Comparison of ENCODE assay signal across 31 cellular contexts in the genomic region with DNA sequence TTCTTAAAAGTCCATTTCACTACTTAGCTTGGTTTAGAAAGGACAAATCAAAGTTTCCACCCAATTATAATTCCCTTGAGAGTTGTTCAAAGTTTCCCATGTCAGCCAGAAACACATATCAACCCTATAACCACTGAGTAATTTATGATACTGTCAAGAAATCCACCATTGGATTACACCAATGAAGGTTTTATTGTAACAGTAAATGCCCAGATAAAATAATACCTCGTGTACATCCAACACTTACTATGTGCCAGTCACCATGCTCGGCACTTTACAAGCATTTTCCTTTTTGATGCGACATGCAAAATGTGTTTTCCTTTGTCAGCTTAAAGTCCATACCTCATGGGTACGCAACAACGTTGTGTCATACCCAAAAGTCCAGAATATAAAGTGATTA.
"Had no signal": no experiment of that assay in that cellular context is flagged by ENCODE, and none has a peak within 500 bp of the region (broad histone marks: within the 10 kb centered on the region; RNA-seq: fewer than 3 reads in every experiment).

No MANE protein-coding gene starts in this region.

- H3K36me3 ChIP-seq: ascending aorta, breast epithelium, esophagus squamous epithelium, gastroesophageal sphincter, heart right ventricle had no signal

- H3K9me3 ChIP-seq: ascending aorta, breast epithelium, esophagus squamous epithelium, gastroesophageal sphincter, heart right ventricle had no signal

- H3K27me3 ChIP-seq: ascending aorta, esophagus squamous epithelium, gastroesophageal sphincter, heart right ventricle had no signal

- H3K9me3 Mint-ChIP-seq: activated CD4-positive, alpha-beta memory T cell treated with anti-CD3 and anti-CD28 coated beads for 36 hours; activated CD4-positive, alpha-beta T cell treated with anti-CD3 and anti-CD28 coated beads, Interleukin-2, amount 10 ng/mL, durations not matched to agents 24 days and 14 days; activated naive CD4-positive, alpha-beta T cell treated with anti-CD3 and anti-CD28 coated beads for 36 hours; activated T-helper 1 cell treated with anti-CD3 and anti-CD28 coated beads, Interleukin-12 subunit alpha, Interleukin-12 subunit beta, Interleukin-2, Interleukin-4 antibody, amounts not matched to agents 30 ng/mL and 10 ng/mL and 1 ng/mL, durations not matched to agents 14 hours and 24 hours and 36 hours; T-helper 1 cell treated with Interleukin-12 subunit alpha and Interleukin-12 subunit beta and Interleukin-4 antibody, amounts not matched to agents 30 μg/mL and 1 μg/mL, for 36 hours had no signal

- H3K4me1 Mint-ChIP-seq: activated CD4-positive, alpha-beta T cell treated with anti-CD3 and anti-CD28 coated beads for 36 hours; activated CD4-positive, alpha-beta T cell treated with anti-CD3 and anti-CD28 coated beads, Interleukin-2, amount 10 ng/mL, durations not matched to agents 24 days and 14 days; activated CD8-positive, alpha-beta memory T cell treated with anti-CD3 and anti-CD28 coated beads, Interleukin-2, amount 10 ng/mL, durations not matched to agents 7 days and 5 days; activated naive CD8-positive, alpha-beta T cell treated with anti-CD3 and anti-CD28 coated beads, Interleukin-2, amount 10 ng/mL, durations not matched to agents 7 days and 5 days; central memory CD8-positive, alpha-beta T cell; T-cell had no signal

- H3K4me1 ChIP-seq: ascending aorta, breast epithelium, esophagus squamous epithelium had no signal

- H3K27ac ChIP-seq: ascending aorta, breast epithelium, coronary artery, dorsolateral prefrontal cortex, esophagus squamous epithelium, gastroesophageal sphincter had no signal

- H3K27ac Mint-ChIP-seq: activated CD4-positive, alpha-beta memory T cell treated with anti-CD3 and anti-CD28 coated beads for 36 hours; activated CD4-positive, alpha-beta T cell treated with anti-CD3 and anti-CD28 coated beads for 36 hours; activated CD4-positive, alpha-beta T cell treated with anti-CD3 and anti-CD28 coated beads, Interleukin-2, amount 10 ng/mL, durations not matched to agents 24 days and 14 days; activated CD8-positive, alpha-beta memory T cell treated with anti-CD3 and anti-CD28 coated beads, Interleukin-2, amount 10 ng/mL, durations not matched to agents 7 days and 5 days; activated CD8-positive, alpha-beta T cell treated with anti-CD3 and anti-CD28 coated beads, Interleukin-2, amount 10 ng/mL, durations not matched to agents 7 days and 5 days; activated naive CD4-positive, alpha-beta T cell treated with anti-CD3 and anti-CD28 coated beads for 36 hours; activated naive CD4-positive, alpha-beta T cell treated with anti-CD3 and anti-CD28 coated beads, Interleukin-2, amount 50 U/mL, for 72 hours; activated naive CD8-positive, alpha-beta T cell treated with anti-CD3 and anti-CD28 coated beads, Interleukin-2, amount 10 ng/mL, durations not matched to agents 7 days and 5 days; activated T-helper 1 cell treated with anti-CD3 and anti-CD28 coated beads, Interleukin-12 subunit alpha, Interleukin-12 subunit beta, Interleukin-2, Interleukin-4 antibody, amounts not matched to agents 30 ng/mL and 10 ng/mL and 1 ng/mL, durations not matched to agents 14 hours and 24 hours and 36 hours; activated T-helper 2 cell treated with anti-CD3 and anti-CD28 coated beads, Interferon-gamma antibody, Interleukin-2, Interleukin-4, amounts not matched to agents 10 μg/mL and 5 μg/mL and 100 μg/mL, durations not matched to agents 14 hours and 24 hours and 36 hours; dendritic cell treated with granulocyte-macrophage colony-stimulating factor and Interleukin-4, amounts not matched to agents 40 ng/mL and 50 ng/mL, for 4 days; effector memory CD8-positive, alpha-beta T cell; T-cell; T-helper 1 cell treated with Interleukin-12 subunit alpha and Interleukin-12 subunit beta and Interleukin-4 antibody, amounts not matched to agents 30 μg/mL and 1 μg/mL, for 36 hours had no signal

- H3K4me3 ChIP-seq: ascending aorta, breast epithelium, coronary artery, dorsolateral prefrontal cortex, esophagus squamous epithelium, gastroesophageal sphincter, heart right ventricle had no signal

- H3K36me3 Mint-ChIP-seq: activated CD4-positive, alpha-beta memory T cell treated with anti-CD3 and anti-CD28 coated beads for 36 hours; activated CD8-positive, alpha-beta memory T cell treated with anti-CD3 and anti-CD28 coated beads, Interleukin-2, amount 10 ng/mL, durations not matched to agents 7 days and 5 days; activated naive CD4-positive, alpha-beta T cell treated with anti-CD3 and anti-CD28 coated beads, Interleukin-2, amount 50 U/mL, for 72 hours; activated naive CD8-positive, alpha-beta T cell treated with anti-CD3 and anti-CD28 coated beads, Interleukin-2, amount 10 ng/mL, durations not matched to agents 7 days and 5 days; T-cell had no signal

- DNase-seq: activated CD4-positive, alpha-beta memory T cell treated with anti-CD3 and anti-CD28 coated beads for 36 hours; activated CD4-positive, alpha-beta T cell treated with anti-CD3 and anti-CD28 coated beads for 36 hours; activated CD4-positive, alpha-beta T cell treated with anti-CD3 and anti-CD28 coated beads, Interleukin-2, amount 10 ng/mL, durations not matched to agents 24 days and 14 days; activated CD4-positive, CD25-positive, alpha-beta regulatory T cell; activated CD4-positive, CD25-positive, alpha-beta regulatory T cell treated with anti-CD3 and anti-CD28 coated beads, Interleukin-2, amount 50 U/mL, for 72 hours; activated CD8-positive, alpha-beta memory T cell treated with anti-CD3 and anti-CD28 coated beads, Interleukin-2, amount 10 ng/mL, durations not matched to agents 7 days and 5 days; activated CD8-positive, alpha-beta memory T cell treated with anti-CD3 and anti-CD28 coated beads, Interleukin-2, amount 50 U/mL, for 4 hours; activated CD8-positive, alpha-beta T cell treated with anti-CD3 and anti-CD28 coated beads, Interleukin-2, amount 10 ng/mL, durations not matched to agents 7 days and 5 days; activated effector memory CD4-positive, alpha-beta T cell treated with anti-CD3 and anti-CD28 coated beads, Interleukin-2, amount 50 U/mL, for 16 hours; activated naive CD4-positive, alpha-beta T cell treated with anti-CD3 and anti-CD28 coated beads for 36 hours; activated naive CD8-positive, alpha-beta T cell treated with anti-CD3 and anti-CD28 coated beads, Interleukin-2, amount 10 ng/mL, durations not matched to agents 7 days and 5 days; activated T-cell treated with anti-CD3 and anti-CD28 coated beads, Interleukin-2, amount 50 U/mL, for 1 hour; activated T-cell treated with anti-CD3 and anti-CD28 coated beads, Interleukin-2, amount 50 U/mL, for 48 hours; dorsolateral prefrontal cortex; effector memory CD8-positive, alpha-beta T cell; erythroblast; esophagus squamous epithelium; foreskin melanocyte; heart right ventricle; T-cell had no signal

- H3K27me3 Mint-ChIP-seq: activated CD4-positive, alpha-beta memory T cell treated with anti-CD3 and anti-CD28 coated beads for 36 hours; activated CD4-positive, alpha-beta T cell treated with anti-CD3 and anti-CD28 coated beads for 36 hours; activated CD4-positive, alpha-beta T cell treated with anti-CD3 and anti-CD28 coated beads, Interleukin-2, amount 10 ng/mL, durations not matched to agents 24 days and 14 days; activated CD8-positive, alpha-beta memory T cell treated with anti-CD3 and anti-CD28 coated beads, Interleukin-2, amount 10 ng/mL, durations not matched to agents 7 days and 5 days; activated naive CD8-positive, alpha-beta T cell treated with anti-CD3 and anti-CD28 coated beads, Interleukin-2, amount 10 ng/mL, durations not matched to agents 7 days and 5 days; brain; central memory CD8-positive, alpha-beta T cell; dendritic cell treated with granulocyte-macrophage colony-stimulating factor and Interleukin-4, amounts not matched to agents 40 ng/mL and 50 ng/mL, for 4 days; effector memory CD8-positive, alpha-beta T cell had no signal

- ATAC-seq: activated CD4-positive, alpha-beta T cell treated with anti-CD3 and anti-CD28 coated beads for 36 hours; activated CD8-positive, alpha-beta memory T cell treated with anti-CD3 and anti-CD28 coated beads, Interleukin-2, amount 10 ng/mL, durations not matched to agents 7 days and 5 days; activated CD8-positive, alpha-beta T cell treated with anti-CD3 and anti-CD28 coated beads, Interleukin-2, amount 10 ng/mL, durations not matched to agents 7 days and 5 days; activated naive CD4-positive, alpha-beta T cell treated with anti-CD3 and anti-CD28 coated beads, Interleukin-2, amount 50 U/mL, for 72 hours; effector memory CD8-positive, alpha-beta T cell; gastroesophageal sphincter; T-cell had no signal

- H3K4me3 Mint-ChIP-seq: activated CD4-positive, alpha-beta memory T cell treated with anti-CD3 and anti-CD28 coated beads for 36 hours; activated CD4-positive, alpha-beta T cell treated with anti-CD3 and anti-CD28 coated beads for 36 hours; activated CD4-positive, alpha-beta T cell treated with anti-CD3 and anti-CD28 coated beads, Interleukin-2, amount 10 ng/mL, durations not matched to agents 24 days and 14 days; activated CD8-positive, alpha-beta memory T cell treated with anti-CD3 and anti-CD28 coated beads, Interleukin-2, amount 10 ng/mL, durations not matched to agents 7 days and 5 days; activated CD8-positive, alpha-beta T cell treated with anti-CD3 and anti-CD28 coated beads, Interleukin-2, amount 10 ng/mL, durations not matched to agents 7 days and 5 days; activated naive CD4-positive, alpha-beta T cell treated with anti-CD3 and anti-CD28 coated beads for 36 hours; activated naive CD8-positive, alpha-beta T cell treated with anti-CD3 and anti-CD28 coated beads, Interleukin-2, amount 10 ng/mL, durations not matched to agents 7 days and 5 days; activated T-helper 1 cell treated with anti-CD3 and anti-CD28 coated beads, Interleukin-12 subunit alpha, Interleukin-12 subunit beta, Interleukin-2, Interleukin-4 antibody, amounts not matched to agents 30 ng/mL and 10 ng/mL and 1 ng/mL, durations not matched to agents 14 hours and 24 hours and 36 hours; brain; central memory CD8-positive, alpha-beta T cell; dendritic cell treated with granulocyte-macrophage colony-stimulating factor and Interleukin-4, amounts not matched to agents 40 ng/mL and 50 ng/mL, for 4 days; effector memory CD8-positive, alpha-beta T cell; T-cell; T-helper 1 cell treated with Interleukin-12 subunit alpha and Interleukin-12 subunit beta and Interleukin-4 antibody, amounts not matched to agents 30 μg/mL and 1 μg/mL, for 36 hours had no signal
